Comparison of ENCODE assay signal across 19 cellular contexts in the genomic region with DNA sequence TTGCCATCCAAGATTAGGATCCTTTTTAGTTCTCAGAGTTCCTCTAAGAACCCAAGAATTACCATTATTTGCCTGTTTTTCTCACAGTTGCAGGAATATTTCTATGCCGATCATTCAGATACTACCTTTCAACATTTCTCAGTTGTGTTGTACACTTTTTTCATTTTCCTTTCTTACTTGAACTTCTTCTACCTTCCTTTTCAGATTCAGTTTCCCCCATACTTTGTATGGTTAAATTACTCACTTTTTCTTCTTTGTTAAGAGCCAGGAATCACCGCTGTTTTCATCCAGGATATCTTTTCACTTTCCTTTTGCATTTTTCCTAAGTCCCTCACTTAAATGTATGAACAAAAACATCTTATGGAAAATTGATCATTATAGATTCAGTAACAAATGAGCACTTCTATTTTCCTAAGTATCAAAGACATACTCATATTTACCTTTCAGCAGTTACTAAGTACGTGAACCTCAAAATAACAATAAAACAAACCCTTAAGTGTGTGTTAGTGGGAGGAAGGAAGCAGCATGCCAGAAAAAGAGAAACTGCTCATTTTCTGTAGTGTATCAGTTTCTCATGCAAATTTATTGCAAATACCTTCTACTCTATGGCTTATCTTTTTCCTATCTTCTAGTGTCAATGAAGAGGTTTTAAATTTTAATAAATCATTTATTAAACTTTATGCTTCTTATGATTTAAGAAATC.
DNase-seq lines count a peak whose midpoint lies in the region; ATAC-seq and TF ChIP-seq lines count a peak whose summit lies in the region.
"Had no signal": no experiment of that assay in that cellular context is flagged by ENCODE, and none has a peak within 500 bp of the region (broad histone marks: within the 10 kb centered on the region; RNA-seq: fewer than 3 reads in every experiment).

No MANE protein-coding gene starts in this region.

- H3K23me2 ChIP-seq in H9 (ENCODE audit: insufficient read length, low read depth, low read length, poor library complexity, severe bottlenecking) = no peaks in the 10 kb centered on the region

- H3K4me3 ChIP-seq in CD8-positive, alpha-beta T cell (ENCODE audit: low read depth, low read length) = no peak overlapping the region
- no peak overlapping the region for H3K4me3 ChIP-seq in fibroblast of villous mesenchyme (ENCODE audit: low read depth, low read length)
- no peak overlapping the region for H3K4me3 ChIP-seq in esophagus squamous epithelium
- H3K4me3 ChIP-seq: dorsolateral prefrontal cortex, hepatocyte had no signal

- H2AK5ac ChIP-seq in H9 (ENCODE audit: insufficient read length, low read length) = no peak overlapping the region

- no peak overlapping the region for H3K23ac ChIP-seq in H9 (ENCODE audit: insufficient read length, low read depth, low read length)

- POLR2A ChIA-PET in CD8-positive, alpha-beta T cell (lab: Charles Lee) = interaction anchor here (0.8 to 1.0 kb wide), 2 partner anchors 71 to 542 kb away, joined by 3 read pairs; no protein-coding TSS in a partner anchor
- POLR2A ChIA-PET in activated CD4-positive, alpha-beta memory T cell treated with anti-CD3 and anti-CD28 coated beads for 36 hours (lab: Charles Lee) = interaction anchor here (0.7 kb wide), 1 partner anchor 34 kb away, joined by 3 read pairs; no protein-coding TSS in a partner anchor

- H3K56ac ChIP-seq in H9 (ENCODE audit: insufficient read length, low read depth, low read length) = no peak overlapping the region

- H2BK5ac ChIP-seq in H9 (ENCODE audit: insufficient read length, low read length) = no peak overlapping the region

- H3K27ac ChIP-seq in CD8-positive, alpha-beta T cell (ENCODE audit: low read depth, low read length) = no peak overlapping the region
- H3K27ac ChIP-seq in H9 (ENCODE audit: insufficient read length, low read depth, low read length) (no peak overlapping the region), esophagus squamous epithelium (no peak overlapping the region)
- H3K27ac ChIP-seq: brain microvascular endothelial cell, dorsolateral prefrontal cortex, hepatocyte, VCaP had no signal

- intact Hi-C loops in CD8-positive, alpha-beta T cell (cut with DNase I, micrococcal nuclease) = loop anchor here in 1 of 2 experiments (2.0 to 5.0 kb wide), 2 partner anchors 14 to 49 kb away; no protein-coding TSS in a partner anchor
- intact Hi-C loops in activated CD4-positive, alpha-beta memory T cell treated with anti-CD3 and anti-CD28 coated beads for 36 hours (cut with micrococcal nuclease) = loop anchor here (1.0 to 2.0 kb wide), 4 partner anchors 12 to 50 kb away; no protein-coding TSS in a partner anchor
- intact Hi-C loops in esophagus squamous epithelium (cut with DNase I) = no loop called here

- H2AFZ ChIP-seq in H9 (ENCODE audit: low read length) = no peak overlapping the region
- H2AFZ ChIP-seq: hepatocyte had no signal

- H2BK20ac ChIP-seq in H9 (ENCODE audit: low read depth, low read length, poor library complexity, severe bottlenecking) = no peak overlapping the region

- no peaks in the 10 kb centered on the region for H3K79me1 ChIP-seq in H9 (ENCODE audit: insufficient read depth, low read depth, low read length, poor library complexity, severe bottlenecking)

- H3K36me3 Mint-ChIP-seq in CD8-positive, alpha-beta T cell = peaks cover 64% of the 10 kb centered on the region
- H3K36me3 Mint-ChIP-seq in H9 (ENCODE audit: insufficient read depth in 1 of 3, low read depth in 3 of 3) = no peaks in the 10 kb centered on the region
- H3K36me3 Mint-ChIP-seq in activated CD4-positive, alpha-beta memory T cell treated with anti-CD3 and anti-CD28 coated beads for 36 hours = peaks cover 38% of the 10 kb centered on the region

- TF ChIP-seq POLR2A in esophagus squamous epithelium (IDR thresholded peaks at IDR 0.05) = no peak

- H3K27ac Mint-ChIP-seq in CD8-positive, alpha-beta T cell = peak overlapping the region; percentile 72
- H3K27ac Mint-ChIP-seq in H9 = peak overlapping the region in 2 of 3 experiments; percentile 19 to 46; a peak in 3 of 7 replicates
- peak overlapping the region; percentile 69 for H3K27ac Mint-ChIP-seq in activated CD4-positive, alpha-beta memory T cell treated with anti-CD3 and anti-CD28 coated beads for 36 hours

- H3K79me2 ChIP-seq in H9 (ENCODE audit: insufficient read depth, low read length) = no peaks in the 10 kb centered on the region
- H3K79me2 ChIP-seq: hepatocyte had no signal

- no peaks in the 10 kb centered on the region for H3K9me3 ChIP-seq in CD8-positive, alpha-beta T cell (ENCODE audit: low read length)
- no peaks in the 10 kb centered on the region for H3K9me3 ChIP-seq in H9 (ENCODE audit: control insufficient read depth, low read depth, low read length)
- no peaks in the 10 kb centered on the region for H3K9me3 ChIP-seq in esophagus squamous epithelium
- H3K9me3 ChIP-seq: BE2C had no signal

- no peak overlapping the region for H3K14ac ChIP-seq in H9 (ENCODE audit: insufficient read depth, low read length)

- no peak overlapping the region for H3K9ac ChIP-seq in H9 (ENCODE audit: extremely low read depth, insufficient read length, low read length)

- no peak overlapping the region for H2BK15ac ChIP-seq in H9 (ENCODE audit: low read depth, low read length)

- no peak overlapping the region for H3T11ph ChIP-seq in H9 (ENCODE audit: low read length)

- CTCF ChIA-PET in CD8-positive, alpha-beta T cell (lab: Charles Lee) = interaction anchor here (0.9 to 1.5 kb wide), 2 partner anchors 12 to 15 kb away, joined by 3 read pairs; no protein-coding TSS in a partner anchor
- CTCF ChIA-PET in activated CD4-positive, alpha-beta memory T cell treated with anti-CD3 and anti-CD28 coated beads for 36 hours (lab: Charles Lee) = interaction anchor here (0.7 to 1.2 kb wide), 3 partner anchors 24 to 1631 kb away, joined by 3 to 6 read pairs (median 3); no protein-coding TSS in a partner anchor

- no peak overlapping the region for H4K91ac ChIP-seq in H9 (ENCODE audit: insufficient read length, low read depth, low read length)

- H3K4ac ChIP-seq in H9 (ENCODE audit: low read depth, low read length) = no peak overlapping the region

- no peak overlapping the region for H3K4me2 ChIP-seq in H9 (ENCODE audit: insufficient read depth, insufficient read length, low read length)
- H3K4me2 ChIP-seq: hepatocyte had no signal

- DNase-seq in CD8-positive, alpha-beta T cell = no peak
- DNase-seq in H9 = no peak
- DNase-seq in activated CD4-positive, alpha-beta memory T cell treated with anti-CD3 and anti-CD28 coated beads for 36 hours = no peak
- peak; percentile 1 for DNase-seq in fibroblast of villous mesenchyme (ENCODE audit: low read depth)
- no peak for DNase-seq in esophagus squamous epithelium (lab: John Stamatoyannopoulos, UW)
- DNase-seq in NK-92 (lab: John Stamatoyannopoulos, UW; ENCODE audit: unreplicated experiment) = no peak
- no peak for DNase-seq in GM19240 (ENCODE audit: insufficient read length, low spot score)
- DNase-seq: BE2C, brain microvascular endothelial cell, dorsolateral prefrontal cortex, HCEC 1CT, left colon, NCI-H1694, NCI-H526, posterior cingulate gyrus had no signal

- ATAC-seq in CD8-positive, alpha-beta T cell = no peak
- no peak for ATAC-seq in GM18861 (IDR thresholded peaks at IDR 0.05; ENCODE audit: unreplicated experiment)
- ATAC-seq: left colon, SK-N-SH treated with all-trans-retinoic acid at 6 μM for 48 hours had no signal

- H3K4me1 Mint-ChIP-seq in CD8-positive, alpha-beta T cell (ENCODE audit: low read depth) = peaks cover 43% of the 10 kb centered on the region
- H3K4me1 Mint-ChIP-seq in H9 = peaks cover 4 to 6% of the 10 kb centered on the region in 2 experiments; a peak in 3 of 4 replicates
- peaks cover 29% of the 10 kb centered on the region for H3K4me1 Mint-ChIP-seq in activated CD4-positive, alpha-beta memory T cell treated with anti-CD3 and anti-CD28 coated beads for 36 hours (ENCODE audit: low read depth)

- no peak overlapping the region for H4K8ac ChIP-seq in H9 (replicated peaks; ENCODE audit: insufficient read length, low read depth, low read length)

- H3K36me3 ChIP-seq in CD8-positive, alpha-beta T cell (ENCODE audit: insufficient read depth, low read length) = peaks cover 10% of the 10 kb centered on the region
- H3K36me3 ChIP-seq in esophagus squamous epithelium = no peaks in the 10 kb centered on the region
- H3K36me3 ChIP-seq: BE2C, brain microvascular endothelial cell had no signal

- no peak overlapping the region for H2BK12ac ChIP-seq in H9 (ENCODE audit: insufficient read length, low read depth, low read length)

- no peaks in the 10 kb centered on the region for H3K27me3 ChIP-seq in CD8-positive, alpha-beta T cell (ENCODE audit: insufficient read depth, low read length)
- no peaks in the 10 kb centered on the region for H3K27me3 ChIP-seq in H9 (ENCODE audit: insufficient read depth, low read length)
- no peaks in the 10 kb centered on the region for H3K27me3 ChIP-seq in esophagus squamous epithelium
- H3K27me3 ChIP-seq: BE2C, brain microvascular endothelial cell, dorsolateral prefrontal cortex, hepatocyte had no signal

- no peaks in the 10 kb centered on the region for H3K27me3 Mint-ChIP-seq in CD8-positive, alpha-beta T cell (ENCODE audit: low read depth)
- H3K27me3 Mint-ChIP-seq in H9 (ENCODE audit: low read depth) = no peaks in the 10 kb centered on the region
- no peaks in the 10 kb centered on the region for H3K27me3 Mint-ChIP-seq in activated CD4-positive, alpha-beta memory T cell treated with anti-CD3 and anti-CD28 coated beads for 36 hours

- H4K5ac ChIP-seq in H9 (ENCODE audit: insufficient read length, low read depth, low read length) = no peak overlapping the region

- no peaks in the 10 kb centered on the region for H4K20me1 ChIP-seq in H9 (ENCODE audit: control insufficient read depth, insufficient read depth, insufficient read length)

- peaks cover 8% of the 10 kb centered on the region for H3K9me3 Mint-ChIP-seq in CD8-positive, alpha-beta T cell
- H3K9me3 Mint-ChIP-seq in H9 = peaks cover 0 to 2% of the 10 kb centered on the region in 2 experiments; a peak in 2 of 5 replicates
- peaks cover 13% of the 10 kb centered on the region for H3K9me3 Mint-ChIP-seq in activated CD4-positive, alpha-beta memory T cell treated with anti-CD3 and anti-CD28 coated beads for 36 hours

- no peak overlapping the region for H2BK120ac ChIP-seq in H9 (ENCODE audit: low read depth, low read length, poor library complexity, severe bottlenecking)

- TF ChIP-seq CTCF in CD8-positive, alpha-beta T cell (IDR thresholded peaks at IDR 0.05) = no peak
- TF ChIP-seq CTCF in H9 (conservative IDR thresholded peaks at IDR 0.05) = no peak
- no peak for TF ChIP-seq CTCF in fibroblast of villous mesenchyme (IDR thresholded peaks at IDR 0.05; ENCODE audit: insufficient read depth, low read depth, low read length)
- no peak for TF ChIP-seq CTCF in esophagus squamous epithelium (IDR thresholded peaks at IDR 0.05)

- no CpG with 5 or more reads among the region's 3 CpGs for WGBS in H9 (ENCODE audit: extremely low coverage, insufficient read length, low lambda C conversion rate)
- 53 to 59% methylated on average over 3 of the region's 3 CpGs for WGBS in esophagus squamous epithelium, 2 donors

- H3K18ac ChIP-seq in H9 (ENCODE audit: insufficient read length, low read depth, low read length) = no peak overlapping the region

- H3K4me1 ChIP-seq in CD8-positive, alpha-beta T cell (ENCODE audit: insufficient read depth, low read length) = no peaks in the 10 kb centered on the region
- no peaks in the 10 kb centered on the region for H3K4me1 ChIP-seq in H9 (ENCODE audit: insufficient read depth, low read length)
- no peaks in the 10 kb centered on the region for H3K4me1 ChIP-seq in esophagus squamous epithelium
- H3K4me1 ChIP-seq: BE2C had no signal

- H3K4me3 Mint-ChIP-seq in CD8-positive, alpha-beta T cell = peak overlapping the region; percentile 1
- H3K4me3 Mint-ChIP-seq in H9 = no peak overlapping the region
- H3K4me3 Mint-ChIP-seq in activated CD4-positive, alpha-beta memory T cell treated with anti-CD3 and anti-CD28 coated beads for 36 hours = peak overlapping the region; percentile 48

Comparison
In these comparisons a context has a peak if more than half of its experiments do, and no peak if none do; other contexts are left out.
1. H3K4me3 Mint-ChIP-seq: peak in CD8-positive, alpha-beta T cell (single experiment) and activated CD4-positive, alpha-beta memory T cell treated with anti-CD3 and anti-CD28 coated beads for 36 hours (single experiment); none in H9 (0 of 2).
2. Peak in every context shown above with its lines, with median percentiles within 50 percentile points of each other: H3K27ac Mint-ChIP-seq.